ENCODE assay signal across 1 cellular context in genomic region chr18:12996661-12997292, GRCh38.
TF ChIP-seq lines count a peak whose summit lies in the region.

No MANE protein-coding gene starts in this region.

TF ChIP-seq in K562, 482 proteins besides CTCF, POLR2A, EP300 and RAD21 (continued from another document and continues in another):
- TF ChIP-seq ZMIZ1 (IDR thresholded peaks at IDR 0.05; ENCODE audit: low read depth in 2 of 2, low read length in 2 of 2) (no peak), PRPF4 (IDR thresholded peaks at IDR 0.05; ENCODE audit: insufficient read depth, low read depth, low read length, poor library complexity, severe bottlenecking) (no peak), REST (CRISPR knock-in tag; IDR thresholded peaks at IDR 0.05; ENCODE audit: low read depth) (no peak), ZNF224 (CRISPR knock-in tag; IDR thresholded peaks at IDR 0.05) (no peak), EZH2 (IDR thresholded peaks at IDR 0.05; ENCODE audit: borderline replicate concordance, low read depth, low read length) (no peak), KDM1A (IDR thresholded peaks at IDR 0.05) (0 out of 4 replicates have a peak, but pooled peaks of 1 of the 2 experiments have one; percentile 24), SUPT5H (IDR thresholded peaks at IDR 0.05) (0 out of 2 replicates have a peak, but pooled peaks have one; percentile 30), CXXC5 (CRISPR knock-in tag; IDR thresholded peaks at IDR 0.05) (no peak), NUFIP1 (IDR thresholded peaks at IDR 0.05; ENCODE audit: partially characterized antibody) (no peak), ZNF212 (CRISPR knock-in tag; IDR thresholded peaks at IDR 0.05) (no peak), CCAR2 (IDR thresholded peaks at IDR 0.05; ENCODE audit: low read depth, low read length) (no peak), FOXK2 (conservative IDR thresholded peaks at IDR 0.05 in 1 of 2, IDR thresholded peaks at IDR 0.05 in 1 of 2; ENCODE audit: low read depth in 2 of 2) (0 out of 4 replicates have a peak, but pooled peaks of 1 of the 2 experiments have one; percentile 12), PREB (CRISPR knock-in tag; IDR thresholded peaks at IDR 0.05) (no peak), STAT6 (CRISPR knock-in tag; IDR thresholded peaks at IDR 0.05) (no peak), POLR3G (IDR thresholded peaks at IDR 0.05; ENCODE audit: extremely low read depth, insufficient read length, insufficient replicate concordance) (no peak), PKNOX1 (IDR thresholded peaks at IDR 0.05) (0 out of 2 replicates have a peak, but pooled peaks have one; percentile 9), ZNF232 (CRISPR knock-in tag; IDR thresholded peaks at IDR 0.05) (no peak), TGIF2 (CRISPR knock-in tag; IDR thresholded peaks at IDR 0.05) (no peak), ZNF57 (CRISPR knock-in tag; IDR thresholded peaks at IDR 0.05) (no peak), GABPB1 (CRISPR knock-in tag; IDR thresholded peaks at IDR 0.05) (no peak), ZBTB34 (CRISPR knock-in tag; IDR thresholded peaks at IDR 0.05) (no peak), EGR1 (conservative IDR thresholded peaks at IDR 0.05) (0 out of 2 replicates have a peak, but pooled peaks have one; percentile 44), SMAD3 (CRISPR knock-in tag; conservative IDR thresholded peaks at IDR 0.05) (no peak), TSHZ1 (CRISPR knock-in tag; IDR thresholded peaks at IDR 0.05) (no peak), TSC22D4 (tag; IDR thresholded peaks at IDR 0.05) (no peak), C11orf30 (IDR thresholded peaks at IDR 0.05; ENCODE audit: low read depth) (peak; percentile 80), GTF2A2 (tag; IDR thresholded peaks at IDR 0.05) (no peak), ZNF165 (CRISPR knock-in tag; IDR thresholded peaks at IDR 0.05; ENCODE audit: borderline replicate concordance) (no peak), THRAP3 (IDR thresholded peaks at IDR 0.05; ENCODE audit: borderline replicate concordance) (no peak), PHF8 (IDR thresholded peaks at IDR 0.05; ENCODE audit: borderline replicate concordance, low read length) (no peak), ZZZ3 (IDR thresholded peaks at IDR 0.05) (no peak), SLC30A9 (CRISPR knock-in tag; IDR thresholded peaks at IDR 0.05) (no peak), RERE (CRISPR knock-in tag; IDR thresholded peaks at IDR 0.05; ENCODE audit: borderline replicate concordance) (no peak), SIX5 (IDR thresholded peaks at IDR 0.05; ENCODE audit: borderline replicate concordance in 1 of 2, insufficient read depth in 1 of 2, low read depth in 1 of 2, low read length in 2 of 2) (no peak), ZNF561 (CRISPR knock-in tag; conservative IDR thresholded peaks at IDR 0.05) (no peak), SNAPC5 (CRISPR knock-in tag; IDR thresholded peaks at IDR 0.05) (no peak)
